1 cellular context compared by ENCODE assay signal in the genomic region with DNA sequence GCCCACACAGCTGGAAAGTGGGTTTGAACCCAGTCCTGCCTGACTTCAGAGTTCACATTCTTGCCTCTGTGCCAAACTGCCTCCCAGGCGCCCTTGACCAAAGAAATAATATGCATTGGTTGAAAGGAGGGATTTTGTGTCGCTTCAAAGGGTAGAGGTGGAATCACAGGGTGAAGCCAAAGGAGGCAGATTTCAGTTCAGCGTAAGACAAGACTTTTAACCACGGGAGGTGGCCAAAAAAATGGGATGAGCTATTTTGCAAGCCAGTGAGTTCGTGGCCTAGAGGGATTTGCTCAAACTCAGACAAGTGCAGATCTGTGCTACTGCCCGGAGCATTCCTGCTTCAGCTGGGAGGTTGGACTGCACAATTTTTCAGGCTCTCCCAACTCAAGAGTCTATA.
TF ChIP-seq lines count a peak whose summit lies in the region.

No MANE protein-coding gene starts in this region.

TF ChIP-seq in GM23338, 12 proteins besides CTCF, POLR2A, EP300 and RAD21 (continued from another document):
- TF ChIP-seq REST (IDR thresholded peaks at IDR 0.05; ENCODE audit: unreplicated experiment) (no peak), ZNF114 (CRISPR knock-in tag; IDR thresholded peaks at IDR 0.05) (no peak), NANOG (IDR thresholded peaks at IDR 0.05; ENCODE audit: borderline replicate concordance) (no peak), POLR2AphosphoS5 (IDR thresholded peaks at IDR 0.05; ENCODE audit: low read depth) (no peak), ETS1 (IDR thresholded peaks at IDR 0.05) (no peak), CREB1 (CRISPR knock-in tag; IDR thresholded peaks at IDR 0.05; ENCODE audit: low read depth) (no peak)
- TF ChIP-seq, protein P1, sequence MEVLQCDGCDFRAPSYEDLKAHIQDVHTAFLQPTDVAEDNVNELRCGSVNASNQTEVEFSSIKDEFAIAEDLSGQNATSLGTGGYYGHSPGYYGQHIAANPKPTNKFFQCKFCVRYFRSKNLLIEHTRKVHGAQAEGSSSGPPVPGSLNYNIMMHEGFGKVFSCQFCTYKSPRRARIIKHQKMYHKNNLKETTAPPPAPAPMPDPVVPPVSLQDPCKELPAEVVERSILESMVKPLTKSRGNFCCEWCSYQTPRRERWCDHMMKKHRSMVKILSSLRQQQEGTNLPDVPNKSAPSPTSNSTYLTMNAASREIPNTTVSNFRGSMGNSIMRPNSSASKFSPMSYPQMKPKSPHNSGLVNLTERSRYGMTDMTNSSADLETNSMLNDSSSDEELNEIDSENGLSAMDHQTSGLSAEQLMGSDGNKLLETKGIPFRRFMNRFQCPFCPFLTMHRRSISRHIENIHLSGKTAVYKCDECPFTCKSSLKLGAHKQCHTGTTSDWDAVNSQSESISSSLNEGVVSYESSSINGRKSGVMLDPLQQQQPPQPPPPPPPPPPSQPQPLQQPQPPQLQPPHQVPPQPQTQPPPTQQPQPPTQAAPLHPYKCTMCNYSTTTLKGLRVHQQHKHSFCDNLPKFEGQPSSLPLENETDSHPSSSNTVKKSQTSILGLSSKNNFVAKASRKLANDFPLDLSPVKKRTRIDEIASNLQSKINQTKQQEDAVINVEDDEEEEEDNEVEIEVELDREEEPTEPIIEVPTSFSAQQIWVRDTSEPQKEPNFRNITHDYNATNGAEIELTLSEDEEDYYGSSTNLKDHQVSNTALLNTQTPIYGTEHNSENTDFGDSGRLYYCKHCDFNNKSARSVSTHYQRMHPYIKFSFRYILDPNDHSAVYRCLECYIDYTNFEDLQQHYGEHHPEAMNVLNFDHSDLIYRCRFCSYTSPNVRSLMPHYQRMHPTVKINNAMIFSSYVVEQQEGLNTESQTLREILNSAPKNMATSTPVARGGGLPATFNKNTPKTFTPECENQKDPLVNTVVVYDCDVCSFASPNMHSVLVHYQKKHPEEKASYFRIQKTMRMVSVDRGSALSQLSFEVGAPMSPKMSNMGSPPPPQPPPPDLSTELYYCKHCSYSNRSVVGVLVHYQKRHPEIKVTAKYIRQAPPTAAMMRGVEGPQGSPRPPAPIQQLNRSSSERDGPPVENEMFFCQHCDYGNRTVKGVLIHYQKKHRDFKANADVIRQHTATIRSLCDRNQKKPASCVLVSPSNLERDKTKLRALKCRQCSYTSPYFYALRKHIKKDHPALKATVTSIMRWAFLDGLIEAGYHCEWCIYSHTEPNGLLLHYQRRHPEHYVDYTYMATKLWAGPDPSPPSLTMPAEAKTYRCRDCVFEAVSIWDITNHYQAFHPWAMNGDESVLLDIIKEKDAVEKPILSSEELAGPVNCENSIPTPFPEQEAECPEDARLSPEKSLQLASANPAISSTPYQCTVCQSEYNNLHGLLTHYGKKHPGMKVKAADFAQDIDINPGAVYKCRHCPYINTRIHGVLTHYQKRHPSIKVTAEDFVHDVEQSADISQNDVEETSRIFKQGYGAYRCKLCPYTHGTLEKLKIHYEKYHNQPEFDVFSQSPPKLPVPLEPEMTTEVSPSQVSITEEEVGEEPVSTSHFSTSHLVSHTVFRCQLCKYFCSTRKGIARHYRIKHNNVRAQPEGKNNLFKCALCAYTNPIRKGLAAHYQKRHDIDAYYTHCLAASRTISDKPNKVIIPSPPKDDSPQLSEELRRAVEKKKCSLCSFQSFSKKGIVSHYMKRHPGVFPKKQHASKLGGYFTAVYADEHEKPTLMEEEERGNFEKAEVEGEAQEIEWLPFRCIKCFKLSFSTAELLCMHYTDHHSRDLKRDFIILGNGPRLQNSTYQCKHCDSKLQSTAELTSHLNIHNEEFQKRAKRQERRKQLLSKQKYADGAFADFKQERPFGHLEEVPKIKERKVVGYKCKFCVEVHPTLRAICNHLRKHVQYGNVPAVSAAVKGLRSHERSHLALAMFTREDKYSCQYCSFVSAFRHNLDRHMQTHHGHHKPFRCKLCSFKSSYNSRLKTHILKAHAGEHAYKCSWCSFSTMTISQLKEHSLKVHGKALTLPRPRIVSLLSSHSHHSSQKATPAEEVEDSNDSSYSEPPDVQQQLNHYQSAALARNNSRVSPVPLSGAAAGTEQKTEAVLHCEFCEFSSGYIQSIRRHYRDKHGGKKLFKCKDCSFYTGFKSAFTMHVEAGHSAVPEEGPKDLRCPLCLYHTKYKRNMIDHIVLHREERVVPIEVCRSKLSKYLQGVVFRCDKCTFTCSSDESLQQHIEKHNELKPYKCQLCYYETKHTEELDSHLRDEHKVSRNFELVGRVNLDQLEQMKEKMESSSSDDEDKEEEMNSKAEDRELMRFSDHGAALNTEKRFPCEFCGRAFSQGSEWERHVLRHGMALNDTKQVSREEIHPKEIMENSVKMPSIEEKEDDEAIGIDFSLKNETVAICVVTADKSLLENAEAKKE (CRISPR knock-in tag; IDR thresholded peaks at IDR 0.05) = no peak
TF ChIP-seq in GM23338: peak in this region for 0.
